Comparison of ENCODE assay signal across 1 cellular context in genomic region chr10:121607310-121608055, GRCh38.
TF ChIP-seq lines count a peak whose summit lies in the region.

No MANE protein-coding gene starts in this region.

TF ChIP-seq in GM23338, 12 proteins besides CTCF, POLR2A, EP300 and RAD21 (continued from another document):
- no peak for TF ChIP-seq NANOG (IDR thresholded peaks at IDR 0.05; ENCODE audit: borderline replicate concordance)
- no peak for TF ChIP-seq CREB1 (CRISPR knock-in tag; IDR thresholded peaks at IDR 0.05; ENCODE audit: low read depth)
- TF ChIP-seq EZH2 (IDR thresholded peaks at IDR 0.05; ENCODE audit: low read depth, unreplicated experiment) = no peak
- TF ChIP-seq EZH2phosphoT487 (IDR thresholded peaks at IDR 0.05; ENCODE audit: unreplicated experiment) = no peak
- no peak for TF ChIP-seq REST (IDR thresholded peaks at IDR 0.05; ENCODE audit: unreplicated experiment)
- no peak for TF ChIP-seq JUNB (IDR thresholded peaks at IDR 0.05; ENCODE audit: unreplicated experiment)
